Comparison of ENCODE assay signal across 20 cellular contexts in genomic region chr2:202311823-202312388, GRCh38. TPM values are rescaled to one million over a fixed set of nuclear protein-coding genes. Genes with fewer than 3 reads are reported as not detected.
DNase-seq lines count a peak whose midpoint lies in the region; ATAC-seq and TF ChIP-seq lines count a peak whose summit lies in the region.
"Had no signal": no experiment of that assay in that cellular context is flagged by ENCODE, and none has a peak within 500 bp of the region (broad histone marks: within the 10 kb centered on the region; RNA-seq: fewer than 3 reads in every experiment).

No MANE protein-coding gene starts in this region.

- no peaks in the 10 kb centered on the region for H3K4me1 Mint-ChIP-seq in activated CD8-positive, alpha-beta T cell treated with anti-CD3 and anti-CD28 coated beads, Interleukin-2, amount 10 ng/mL, durations not matched to agents 7 days and 5 days (ENCODE audit: low read depth)
- no peaks in the 10 kb centered on the region for H3K4me1 Mint-ChIP-seq in activated CD8-positive, alpha-beta T cell treated with anti-CD3 and anti-CD28 coated beads for 36 hours (ENCODE audit: low read depth)
- no peaks in the 10 kb centered on the region for H3K4me1 Mint-ChIP-seq in activated T-helper 17 cell treated with anti-CD3 and anti-CD28 coated beads, Interleukin-2, amount 50 U/mL, for 72 hours
- peaks cover 5% of the 10 kb centered on the region for H3K4me1 Mint-ChIP-seq in osteocyte (ENCODE audit: unreplicated experiment)
- H3K4me1 Mint-ChIP-seq: activated CD4-positive, alpha-beta memory T cell treated with anti-CD3 and anti-CD28 coated beads, Interleukin-2, amount 10 ng/mL, durations not matched to agents 7 days and 5 days; CD14-positive monocyte; stimulated activated memory B cell treated with anti-CD40 and anti-IgM and Interleukin-4, amounts not matched to agents 10 μg/mL and 1 μg/mL and 100 μg/mL, for 72 hours had no signal

- TF ChIP-seq CTCF in activated CD8-positive, alpha-beta T cell treated with anti-CD3 and anti-CD28 coated beads for 36 hours (IDR thresholded peaks at IDR 0.05): no peak
- TF ChIP-seq CTCF in osteocyte (IDR thresholded peaks at IDR 0.05): no peak

- H3K36me3 Mint-ChIP-seq in activated CD8-positive, alpha-beta T cell treated with anti-CD3 and anti-CD28 coated beads, Interleukin-2, amount 10 ng/mL, durations not matched to agents 7 days and 5 days (ENCODE audit: low read depth): peaks cover 17% of the 10 kb centered on the region
- H3K36me3 Mint-ChIP-seq in activated CD8-positive, alpha-beta T cell treated with anti-CD3 and anti-CD28 coated beads for 36 hours (ENCODE audit: low read depth): peaks cover 17% of the 10 kb centered on the region
- H3K36me3 Mint-ChIP-seq in activated T-helper 17 cell treated with anti-CD3 and anti-CD28 coated beads, Interleukin-2, amount 50 U/mL, for 72 hours (ENCODE audit: low read depth): peaks cover 40% of the 10 kb centered on the region
- H3K36me3 Mint-ChIP-seq in osteocyte (ENCODE audit: unreplicated experiment): peaks cover 24% of the 10 kb centered on the region

- CTCF ChIA-PET in activated CD8-positive, alpha-beta T cell treated with anti-CD3 and anti-CD28 coated beads, Interleukin-2, amount 10 ng/mL, durations not matched to agents 7 days and 5 days (lab: Charles Lee): no interaction called here
- CTCF ChIA-PET in activated CD8-positive, alpha-beta T cell treated with anti-CD3 and anti-CD28 coated beads for 36 hours (lab: Charles Lee): no interaction called here

- no peak for DNase-seq in activated CD8-positive, alpha-beta T cell treated with anti-CD3 and anti-CD28 coated beads, Interleukin-2, amount 10 ng/mL, durations not matched to agents 7 days and 5 days
- no peak for DNase-seq in activated CD8-positive, alpha-beta T cell treated with anti-CD3 and anti-CD28 coated beads for 36 hours
- DNase-seq in NCI-H187 (lab: John Stamatoyannopoulos, UW): peak; percentile 13 to 18
- DNase-seq in osteocyte (ENCODE audit: extremely low spot score, unreplicated experiment): peak; percentile 36
- DNase-seq in NCI-H524 (lab: John Stamatoyannopoulos, UW): no peak
- DNase-seq: activated CD4-positive, alpha-beta memory T cell treated with anti-CD3 and anti-CD28 coated beads, Interleukin-2, amount 10 ng/mL, durations not matched to agents 7 days and 5 days; DND-41; HCEC 1CT; Kasumi-1; left ventricle myocardium superior; NCI-H1092; NCI-H2171; posterior cingulate gyrus; SJCRH30 had no signal

- intact Hi-C loops in activated CD8-positive, alpha-beta T cell treated with anti-CD3 and anti-CD28 coated beads for 36 hours (cut with micrococcal nuclease): no loop called here

- H3K27me3 Mint-ChIP-seq in activated CD8-positive, alpha-beta T cell treated with anti-CD3 and anti-CD28 coated beads, Interleukin-2, amount 10 ng/mL, durations not matched to agents 7 days and 5 days (ENCODE audit: low read depth): no peaks in the 10 kb centered on the region
- H3K27me3 Mint-ChIP-seq in activated CD8-positive, alpha-beta T cell treated with anti-CD3 and anti-CD28 coated beads for 36 hours: no peaks in the 10 kb centered on the region
- no peaks in the 10 kb centered on the region for H3K27me3 Mint-ChIP-seq in activated T-helper 17 cell treated with anti-CD3 and anti-CD28 coated beads, Interleukin-2, amount 50 U/mL, for 72 hours
- no peaks in the 10 kb centered on the region for H3K27me3 Mint-ChIP-seq in osteocyte (ENCODE audit: unreplicated experiment)
- H3K27me3 Mint-ChIP-seq: activated CD4-positive, alpha-beta memory T cell treated with anti-CD3 and anti-CD28 coated beads, Interleukin-2, amount 10 ng/mL, durations not matched to agents 7 days and 5 days; dendritic cell treated with granulocyte-macrophage colony-stimulating factor and Interleukin-4, amounts not matched to agents 40 ng/mL and 50 ng/mL, for 4 days; stimulated activated memory B cell treated with anti-CD40 and anti-IgM and Interleukin-4, amounts not matched to agents 10 μg/mL and 1 μg/mL and 100 μg/mL, for 72 hours had no signal

- POLR2A ChIA-PET in activated CD8-positive, alpha-beta T cell treated with anti-CD3 and anti-CD28 coated beads, Interleukin-2, amount 10 ng/mL, durations not matched to agents 7 days and 5 days (lab: Charles Lee): interaction anchor here (0.7 kb wide), 1 partner anchor 167 kb away, joined by 3 read pairs; no protein-coding TSS in a partner anchor
- POLR2A ChIA-PET in activated CD8-positive, alpha-beta T cell treated with anti-CD3 and anti-CD28 coated beads for 36 hours (lab: Charles Lee): interaction anchor here (0.7 to 1.4 kb wide), 2 partner anchors 11 to 12 kb away, joined by 3 read pairs; no protein-coding TSS in a partner anchor

- H3K9me3 Mint-ChIP-seq in activated CD8-positive, alpha-beta T cell treated with anti-CD3 and anti-CD28 coated beads, Interleukin-2, amount 10 ng/mL, durations not matched to agents 7 days and 5 days (ENCODE audit: insufficient read depth): no peaks in the 10 kb centered on the region
- H3K9me3 Mint-ChIP-seq in activated CD8-positive, alpha-beta T cell treated with anti-CD3 and anti-CD28 coated beads for 36 hours: no peaks in the 10 kb centered on the region
- H3K9me3 Mint-ChIP-seq in activated T-helper 17 cell treated with anti-CD3 and anti-CD28 coated beads, Interleukin-2, amount 50 U/mL, for 72 hours: no peaks in the 10 kb centered on the region
- H3K9me3 Mint-ChIP-seq in osteocyte (ENCODE audit: unreplicated experiment): no peaks in the 10 kb centered on the region
- H3K9me3 Mint-ChIP-seq: activated CD4-positive, alpha-beta memory T cell treated with anti-CD3 and anti-CD28 coated beads, Interleukin-2, amount 10 ng/mL, durations not matched to agents 7 days and 5 days; CD14-positive monocyte; dendritic cell treated with granulocyte-macrophage colony-stimulating factor and Interleukin-4, amounts not matched to agents 40 ng/mL and 50 ng/mL, for 4 days; nephron; stimulated activated memory B cell treated with anti-CD40 and anti-IgM and Interleukin-4, amounts not matched to agents 10 μg/mL and 1 μg/mL and 100 μg/mL, for 72 hours had no signal

- peak overlapping the region; percentile 12 for H3K27ac Mint-ChIP-seq in activated CD8-positive, alpha-beta T cell treated with anti-CD3 and anti-CD28 coated beads, Interleukin-2, amount 10 ng/mL, durations not matched to agents 7 days and 5 days
- no peak overlapping the region for H3K27ac Mint-ChIP-seq in activated CD8-positive, alpha-beta T cell treated with anti-CD3 and anti-CD28 coated beads for 36 hours
- H3K27ac Mint-ChIP-seq in activated T-helper 17 cell treated with anti-CD3 and anti-CD28 coated beads, Interleukin-2, amount 50 U/mL, for 72 hours: peak overlapping the region; percentile 35
- no peak overlapping the region for H3K27ac Mint-ChIP-seq in osteocyte (ENCODE audit: unreplicated experiment)
- H3K27ac Mint-ChIP-seq: activated CD4-positive, alpha-beta memory T cell treated with anti-CD3 and anti-CD28 coated beads, Interleukin-2, amount 10 ng/mL, durations not matched to agents 7 days and 5 days; dendritic cell treated with granulocyte-macrophage colony-stimulating factor and Interleukin-4, amounts not matched to agents 40 ng/mL and 50 ng/mL, for 4 days; stimulated activated memory B cell treated with anti-CD40 and anti-IgM and Interleukin-4, amounts not matched to agents 10 μg/mL and 1 μg/mL and 100 μg/mL, for 72 hours had no signal

- ATAC-seq in activated CD8-positive, alpha-beta T cell treated with anti-CD3 and anti-CD28 coated beads, Interleukin-2, amount 10 ng/mL, durations not matched to agents 7 days and 5 days: peak; percentile 13
- ATAC-seq in activated CD8-positive, alpha-beta T cell treated with anti-CD3 and anti-CD28 coated beads for 36 hours: no peak
- ATAC-seq in activated T-helper 17 cell treated with anti-CD3 and anti-CD28 coated beads, Interleukin-2, amount 50 U/mL, for 72 hours (replicated peaks): peak; percentile 23
- ATAC-seq in GM18502 (IDR thresholded peaks at IDR 0.05; ENCODE audit: poor library complexity, unreplicated experiment): no peak
- ATAC-seq: left ventricle myocardium superior; stimulated activated memory B cell treated with anti-CD40 and anti-IgM and Interleukin-4, amounts not matched to agents 10 μg/mL and 1 μg/mL and 100 μg/mL, for 72 hours had no signal

- no peak overlapping the region for H3K4me3 Mint-ChIP-seq in activated CD8-positive, alpha-beta T cell treated with anti-CD3 and anti-CD28 coated beads, Interleukin-2, amount 10 ng/mL, durations not matched to agents 7 days and 5 days
- no peak overlapping the region for H3K4me3 Mint-ChIP-seq in activated CD8-positive, alpha-beta T cell treated with anti-CD3 and anti-CD28 coated beads for 36 hours
- H3K4me3 Mint-ChIP-seq in activated T-helper 17 cell treated with anti-CD3 and anti-CD28 coated beads, Interleukin-2, amount 50 U/mL, for 72 hours: no peak overlapping the region
- no peak overlapping the region for H3K4me3 Mint-ChIP-seq in osteocyte (ENCODE audit: unreplicated experiment)
- H3K4me3 Mint-ChIP-seq: activated CD4-positive, alpha-beta memory T cell treated with anti-CD3 and anti-CD28 coated beads, Interleukin-2, amount 10 ng/mL, durations not matched to agents 7 days and 5 days; CD14-positive monocyte; dendritic cell treated with granulocyte-macrophage colony-stimulating factor and Interleukin-4, amounts not matched to agents 40 ng/mL and 50 ng/mL, for 4 days; nephron; stimulated activated memory B cell treated with anti-CD40 and anti-IgM and Interleukin-4, amounts not matched to agents 10 μg/mL and 1 μg/mL and 100 μg/mL, for 72 hours had no signal

RNA-seq across cellular contexts. Expression of gene NOP58, which starts 46.3 kb away (rescaled TPM):
- 100 to 1,000 TPM; 120 to 122 TPM for total RNA-seq in activated CD8-positive, alpha-beta T cell treated with anti-CD3 and anti-CD28 coated beads, Interleukin-2, amount 10 ng/mL, durations not matched to agents 7 days and 5 days
- total RNA-seq in activated CD8-positive, alpha-beta T cell treated with anti-CD3 and anti-CD28 coated beads for 36 hours: 100 to 1,000 TPM; 161 to 170 TPM
- total RNA-seq in activated T-helper 17 cell treated with anti-CD3 and anti-CD28 coated beads, Interleukin-2, amount 50 U/mL, for 72 hours: 100 to 1,000 TPM; 157 to 183 TPM
- total RNA-seq in osteocyte: 40.2 and 44.1 TPM in 2 replicates

Comparison
In these comparisons a context has a peak if more than half of its experiments do, and no peak if none do; other contexts are left out.
1. ATAC-seq: peak in activated CD8-positive, alpha-beta T cell treated with anti-CD3 and anti-CD28 coated beads, Interleukin-2, amount 10 ng/mL, durations not matched to agents 7 days and 5 days (single experiment) and activated T-helper 17 cell treated with anti-CD3 and anti-CD28 coated beads, Interleukin-2, amount 50 U/mL, for 72 hours (single experiment); none in activated CD8-positive, alpha-beta T cell treated with anti-CD3 and anti-CD28 coated beads for 36 hours (single experiment) and GM18502 (single experiment).
2. H3K27ac Mint-ChIP-seq: peak in activated CD8-positive, alpha-beta T cell treated with anti-CD3 and anti-CD28 coated beads, Interleukin-2, amount 10 ng/mL, durations not matched to agents 7 days and 5 days (single experiment) and activated T-helper 17 cell treated with anti-CD3 and anti-CD28 coated beads, Interleukin-2, amount 50 U/mL, for 72 hours (single experiment); none in activated CD8-positive, alpha-beta T cell treated with anti-CD3 and anti-CD28 coated beads for 36 hours (single experiment) and osteocyte (single experiment).
3. DNase-seq: peak in NCI-H187 (2 of 2) and osteocyte (single experiment); none in activated CD8-positive, alpha-beta T cell treated with anti-CD3 and anti-CD28 coated beads, Interleukin-2, amount 10 ng/mL, durations not matched to agents 7 days and 5 days (single experiment), activated CD8-positive, alpha-beta T cell treated with anti-CD3 and anti-CD28 coated beads for 36 hours (single experiment) and NCI-H524 (0 of 2).